Comparison of ENCODE assay signal across 20 cellular contexts in the genomic region with DNA sequence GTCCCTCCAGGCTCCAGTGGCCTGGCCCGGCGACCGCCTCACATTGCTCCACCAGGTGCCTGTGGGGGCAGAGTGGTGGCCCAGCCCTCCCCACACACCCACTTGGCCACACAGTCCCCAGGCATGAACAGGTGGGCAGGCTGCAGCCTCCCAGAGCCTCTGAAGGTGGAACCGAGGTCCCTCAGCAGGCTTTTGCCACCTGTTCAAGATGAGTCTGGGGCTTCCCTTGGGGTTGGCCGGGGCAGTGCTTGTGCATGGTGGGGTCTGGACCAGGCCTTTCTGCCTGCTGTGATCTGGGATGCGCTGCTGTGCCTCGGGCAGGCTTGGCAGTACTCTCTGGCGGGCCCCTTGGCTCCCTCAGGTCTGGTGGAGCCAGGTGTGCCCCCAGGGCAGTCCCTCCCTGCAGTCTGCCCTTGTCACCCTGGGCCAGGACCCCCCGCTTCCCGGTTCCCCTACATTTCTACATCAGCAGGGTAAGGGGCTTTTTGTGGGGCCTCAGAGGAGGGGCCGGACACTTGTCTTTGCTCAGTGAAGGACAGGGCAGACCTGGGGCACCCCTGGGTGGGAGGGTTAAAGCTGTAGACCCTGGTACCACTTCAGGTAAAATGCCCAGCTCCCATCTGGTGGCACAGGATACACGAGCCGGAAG. TPM values are rescaled to one million over a fixed set of nuclear protein-coding genes. Genes with fewer than 3 reads are reported as not detected.
DNase-seq lines count a peak whose midpoint lies in the region; ATAC-seq, FAIRE-seq and TF ChIP-seq lines count a peak whose summit lies in the region.
"Had no signal": no experiment of that assay in that cellular context is flagged by ENCODE, and none has a peak within 500 bp of the region (broad histone marks: within the 10 kb centered on the region; RNA-seq: fewer than 3 reads in every experiment).

No MANE protein-coding gene starts in this region.

- H3K4me3 ChIP-seq in BLaER1: no peak overlapping the region
- H3K4me3 ChIP-seq in HEK293 (ENCODE audit: low read depth, low read length): no peak overlapping the region
- no peak overlapping the region for H3K4me3 ChIP-seq in GM12878
- no peak overlapping the region for H3K4me3 ChIP-seq in neuronal stem cell (ENCODE audit: low read length in 2 of 2)
- no peak overlapping the region for H3K4me3 ChIP-seq in gastrocnemius medialis
- H3K4me3 ChIP-seq in stomach: no peak overlapping the region
- H3K4me3 ChIP-seq: GM23248 had no signal

- peak overlapping the region; percentile 82 for H2AK5ac ChIP-seq in neuronal stem cell (ENCODE audit: low read depth, low read length)

- H2BK12ac ChIP-seq in neuronal stem cell (ENCODE audit: low read length): peak overlapping the region; percentile 84

- CTCF ChIA-PET in HEK293 (lab: Yijun Ruan, JAX) (interaction anchor here (0.6 kb wide), 1 partner anchor 627 kb away, joined by 3 read pairs; no protein-coding TSS in a partner anchor), GM12878 (lab: Yijun Ruan, JAX) (no interaction called here)

- no peak overlapping the region for H3K9ac ChIP-seq in BLaER1
- no peak overlapping the region for H3K9ac ChIP-seq in GM12878 (ENCODE audit: control insufficient read depth, insufficient read depth, low read length)
- H3K9ac ChIP-seq in neuronal stem cell (ENCODE audit: low read depth, low read length, poor library complexity): no peak overlapping the region
- H3K9ac ChIP-seq: GM23248 had no signal

- H3K23ac ChIP-seq in neuronal stem cell (ENCODE audit: low read depth, low read length, poor library complexity): peak overlapping the region; percentile 25

- no peaks in the 10 kb centered on the region for H3K79me2 ChIP-seq in GM12878 (ENCODE audit: control insufficient read depth, insufficient read depth, low read length)

- H3K9me3 ChIP-seq in BLaER1: no peaks in the 10 kb centered on the region
- no peaks in the 10 kb centered on the region for H3K9me3 ChIP-seq in HEK293 (ENCODE audit: control insufficient read depth, insufficient read depth, low read depth, low read length)
- no peaks in the 10 kb centered on the region for H3K9me3 ChIP-seq in GM12878 (replicated peaks; ENCODE audit: control insufficient read depth, insufficient read depth, low read length)
- no peaks in the 10 kb centered on the region for H3K9me3 ChIP-seq in neuronal stem cell (replicated peaks in 1 of 2; ENCODE audit: control insufficient read depth in 2 of 2, insufficient read depth in 1 of 2, low read depth in 1 of 2, low read length in 2 of 2)
- no peaks in the 10 kb centered on the region for H3K9me3 ChIP-seq in gastrocnemius medialis
- no peaks in the 10 kb centered on the region for H3K9me3 ChIP-seq in stomach

- DNase-seq in GM12878 (ENCODE audit: low read depth, low spot score): no peak
- DNase-seq in neuronal stem cell (ENCODE audit: low spot score): no peak
- DNase-seq in gastrocnemius medialis: no peak
- DNase-seq in stomach: no peak
- DNase-seq: ACHN, COR-L47, DMS53, GM23248, HFFc6, Kasumi-1, NCI-H1105 treated with DMSO at 0.1 percent for 48 hours, NCI-H187 treated with DMSO at 0.1 percent for 48 hours, NCI-H446 treated with DMSO at 0.1 percent for 48 hours, NCI-H774 had no signal

- peak overlapping the region; percentile 4 for H4K8ac ChIP-seq in neuronal stem cell (ENCODE audit: low read depth, low read length)

- peaks cover 2% of the 10 kb centered on the region for H3K79me1 ChIP-seq in neuronal stem cell (ENCODE audit: low read depth, low read length)

- RAD21 ChIA-PET in GM12878 (lab: Charles Lee; ENCODE audit: unreplicated experiment): no interaction called here

- H2BK120ac ChIP-seq in neuronal stem cell (ENCODE audit: low read depth, low read length): peak overlapping the region; percentile 2

- POLR2A ChIA-PET in HEK293 (lab: Yijun Ruan, JAX) (interaction anchor here (1.7 kb wide), 1 partner anchor 11 kb away, joined by 6 read pairs; no protein-coding TSS in a partner anchor), GM12878 (lab: Charles Lee) (no interaction called here)

- no peak overlapping the region for H3K4ac ChIP-seq in neuronal stem cell (ENCODE audit: low read length)

- H3K18ac ChIP-seq in neuronal stem cell (ENCODE audit: low read length): peak overlapping the region; percentile 96

- SMC1A ChIA-PET in GM12878 (lab: Charles Lee; ENCODE audit: uncharacterized antibody, unreplicated experiment): no interaction called here

- ATAC-seq in GM12878 (peak; percentile 27), gastrocnemius medialis (no peak), HG03520 (IDR thresholded peaks at IDR 0.05; ENCODE audit: unreplicated experiment) (no peak), HG02642 (IDR thresholded peaks at IDR 0.05; ENCODE audit: poor library complexity, unreplicated experiment) (no peak)

- H4K20me1 ChIP-seq in BLaER1 (peaks cover 95% of the 10 kb centered on the region), GM12878 (ENCODE audit: control insufficient read depth, insufficient read depth) (no peaks in the 10 kb centered on the region)

- H3K27me3 ChIP-seq in BLaER1: peaks cover 52% of the 10 kb centered on the region
- peaks cover 5 to 8% of the 10 kb centered on the region in 2 experiments; a peak in 3 of 4 replicates for H3K27me3 ChIP-seq in GM12878 (replicated peaks in 1 of 2; ENCODE audit: control insufficient read depth in 2 of 2, insufficient read depth in 2 of 2, low read length in 1 of 2)
- H3K27me3 ChIP-seq in neuronal stem cell (ENCODE audit: control insufficient read depth in 3 of 3, insufficient read depth in 3 of 3, low read depth in 1 of 3, low read length in 3 of 3): peaks cover 0 to 33% (median 10%) of the 10 kb centered on the region in 3 experiments
- H3K27me3 ChIP-seq in gastrocnemius medialis: peaks cover 40 to 47% (median 44%) of the 10 kb centered on the region in 3 donors
- H3K27me3 ChIP-seq in stomach: peaks cover 22 to 53% (median 44%) of the 10 kb centered on the region in 3 donors

- TF ChIP-seq CTCF in HEK293 (tag by site-specific recombination; IDR thresholded peaks at IDR 0.05): no peak
- TF ChIP-seq CTCF in GM12878 (IDR thresholded peaks at IDR 0.05 in 2 of 3, conservative IDR thresholded peaks at IDR 0.05 in 1 of 3; ENCODE audit: control insufficient read depth in 2 of 3, extremely low read depth in 1 of 3, insufficient read depth in 1 of 3, low read depth in 3 of 3, low read length in 3 of 3): no peak
- TF ChIP-seq CTCF in gastrocnemius medialis (IDR thresholded peaks at IDR 0.05 in 4 of 5, conservative IDR thresholded peaks at IDR 0.05 in 1 of 5): no peak
- no peak for TF ChIP-seq CTCF in stomach (IDR thresholded peaks at IDR 0.05)

- H4K91ac ChIP-seq in neuronal stem cell (ENCODE audit: low read depth, low read length, poor library complexity): no peak overlapping the region

- intact Hi-C loops in GM12878 (cut with micrococcal nuclease; ENCODE audit: unreplicated experiment) (no loop called here), gastrocnemius medialis (cut with DNase I; ENCODE audit: low total_unique reads) (no loop called here), stomach (cut with DNase I; ENCODE audit: low total_unique reads) (no loop called here)

- no peak overlapping the region for H3K14ac ChIP-seq in neuronal stem cell (ENCODE audit: low read length)

- in situ Hi-C loops in GM12878 (cut with MboI): no loop called here
- in situ Hi-C loops in gastrocnemius medialis (cut with MboI; ENCODE audit: low sequenced_read_pairs in 4 of 4): no loop called here

- H3K36me3 ChIP-seq in BLaER1 (peaks cover 49% of the 10 kb centered on the region), HEK293 (ENCODE audit: control insufficient read depth in 2 of 2, insufficient read depth in 1 of 2, low read length in 2 of 2) (peaks cover 0 to 42% of the 10 kb centered on the region in 2 experiments; a peak in 1 of 3 replicates), GM12878 (ENCODE audit: control insufficient read depth in 2 of 2, insufficient read depth in 2 of 2, low read length in 1 of 2) (peaks cover 3 to 29% of the 10 kb centered on the region in 2 experiments; a peak in 3 of 4 replicates), neuronal stem cell (replicated peaks in 1 of 2; ENCODE audit: control insufficient read depth in 2 of 2, insufficient read depth in 2 of 2, low read length in 2 of 2) (peaks cover 12 to 32% of the 10 kb centered on the region in 2 donors), gastrocnemius medialis (peaks cover 0 to 33% of the 10 kb centered on the region in 2 donors), stomach (peaks cover 45 to 50% (median 49%) of the 10 kb centered on the region in 4 donors)

- H3K27ac ChIP-seq in BLaER1 (no peak overlapping the region), HEK293 (ENCODE audit: extremely low read depth, low read depth, low read length) (no peak overlapping the region), GM12878 (ENCODE audit: control insufficient read depth, insufficient read depth) (no peak overlapping the region), neuronal stem cell (replicated peaks; ENCODE audit: low read length) (no peak overlapping the region), gastrocnemius medialis (no peak overlapping the region), stomach (no peak overlapping the region)
- H3K27ac ChIP-seq: GM23248, HL-60 had no signal

- TF ChIP-seq POLR2A in GM12878 (IDR thresholded peaks at IDR 0.05; ENCODE audit: low read depth, low read length): no peak; the same call in 1 of the 2 replicates
- TF ChIP-seq POLR2A in gastrocnemius medialis (IDR thresholded peaks at IDR 0.05): no peak
- no peak for TF ChIP-seq POLR2A in stomach (IDR thresholded peaks at IDR 0.05)

- no peak for TF ChIP-seq RAD21 in GM12878 (IDR thresholded peaks at IDR 0.05; ENCODE audit: insufficient read depth, low read depth, low read length)

- BruUV-seq in GM12878 (replicated peaks; lab: Mats Ljungman, UMichigan): no TSS peak

- WGBS in GM12878 (ENCODE audit: insufficient coverage, insufficient replicate concordance, low lambda C conversion rate, missing lambda C conversion rate): 52% methylated on average over 13 of the region's 13 CpGs
- WGBS in neuronal stem cell (ENCODE audit: extremely low coverage in 2 of 2, insufficient read length in 2 of 2, insufficient replicate concordance in 1 of 2), 2 donors: no CpG with 5 or more reads among the region's 13 CpGs
- 59 to 81% (median 73%) methylated on average over 5 to 13 of the region's 13 CpGs for WGBS in stomach, 5 donors

- H2AFZ ChIP-seq in GM12878 (ENCODE audit: control insufficient read depth, low read depth, low read length) (no peak overlapping the region), neuronal stem cell (ENCODE audit: low read length) (no peak overlapping the region)
- H2AFZ ChIP-seq: GM23248 had no signal

- H2BK5ac ChIP-seq in neuronal stem cell (ENCODE audit: low read length): peak overlapping the region; percentile 8

- TF ChIP-seq EP300 in GM12878 (IDR thresholded peaks at IDR 0.05; ENCODE audit: borderline replicate concordance in 1 of 2, control insufficient read depth in 1 of 2, low read depth in 2 of 2, low read length in 2 of 2): no peak
- TF ChIP-seq EP300 in stomach (IDR thresholded peaks at IDR 0.05): no peak

- peaks cover 87% of the 10 kb centered on the region for H3K4me1 ChIP-seq in BLaER1
- peaks cover 6% of the 10 kb centered on the region; the same call in 1 of the 2 replicates for H3K4me1 ChIP-seq in HEK293 (ENCODE audit: control insufficient read depth, insufficient read depth, low read length)
- no peaks in the 10 kb centered on the region for H3K4me1 ChIP-seq in GM12878 (ENCODE audit: control insufficient read depth, insufficient read depth, low read length)
- peaks cover 12 to 30% of the 10 kb centered on the region in 2 donors for H3K4me1 ChIP-seq in neuronal stem cell (ENCODE audit: control insufficient read depth in 2 of 2, insufficient read depth in 1 of 2, low read depth in 1 of 2, low read length in 2 of 2)
- peaks cover 10 to 15% of the 10 kb centered on the region in 2 donors for H3K4me1 ChIP-seq in gastrocnemius medialis
- H3K4me1 ChIP-seq in stomach: peaks cover 29 to 46% (median 44%) of the 10 kb centered on the region in 4 donors

- peak overlapping the region; percentile 97 for H3K4me2 ChIP-seq in BLaER1
- no peak overlapping the region for H3K4me2 ChIP-seq in GM12878 (ENCODE audit: control insufficient read depth, insufficient read depth)
- no peak overlapping the region for H3K4me2 ChIP-seq in neuronal stem cell (ENCODE audit: insufficient read depth, low read length, poor library complexity, severe bottlenecking)

- FAIRE-seq in GM12878 (lab: Jason Lieb, UNC): no peak
- FAIRE-seq: GM18507 had no signal

- H2BK15ac ChIP-seq in neuronal stem cell (ENCODE audit: low read length): peak overlapping the region; percentile 71

RNA-seq across cellular contexts. Expression of a gene that starts 2.7 kb away (rescaled TPM):
- 4.6 and 4.9 TPM in 2 replicates for total RNA-seq in GM12878 (2013; cell fraction: nucleolus; rRNA removed)
- 1.1 and 2.0 TPM in 2 replicates for total RNA-seq in GM12878 (2014; rRNA removed)
- total RNA-seq in GM12878 (2014; rRNA removed; fragmentation: Illumina TruSeq; extraction: Trizol): 0.51 and 0.63 TPM in 2 replicates
- total RNA-seq in GM12878 (2021): 0.96 and 1.0 TPM in 2 replicates
- not detected for polyA plus RNA-seq in GM12878 (2011; ENCODE audit: low read depth)
- polyA plus RNA-seq in GM12878 (2011; rRNA removed): 1.7 and 2.1 TPM in 2 replicates
- polyA plus RNA-seq in GM12878 (2011; cell fraction: cytosol; rRNA removed): 1.7 and 2.2 TPM in 2 replicates
- polyA plus RNA-seq in GM12878 (2011; cell fraction: nucleus; rRNA removed): 7.7 and 11.8 TPM in 2 replicates
- 1.5 and 2.4 TPM in 2 replicates for polyA plus RNA-seq in GM12878 (2012)
- polyA plus RNA-seq in GM12878 (2014; fragmentation: Illumina TruSeq; extraction: Trizol): 0.21 TPM in 1 of 2 replicates, not detected in the other
- under 1 TPM in 1 of 2 experiments, not detected in 1; 0.09 TPM for polyA plus RNA-seq in GM12878 (2014; fragmentation: Nextera tagmentation; extraction: Ambion mirVana)
- 1.2 and 1.4 TPM in 2 replicates for polyA plus RNA-seq in GM12878 (2014; rRNA removed)
- under 1 TPM; 0.13 to 0.29 TPM for polyA plus RNA-seq in GM12878 (2016; fragmentation: Nextera tagmentation; extraction: Ambion mirVana)
- polyA minus RNA-seq in GM12878 (2011; rRNA and poly(A)+ RNA removed): 0.82 TPM in 1 of 2 replicates, not detected in the other
- 0.53 and 0.62 TPM in 2 replicates for polyA minus RNA-seq in GM12878 (2011; cell fraction: cytosol; rRNA and poly(A)+ RNA removed)
- 1.3 TPM in 1 of 2 replicates, not detected in the other for polyA minus RNA-seq in GM12878 (2011; cell fraction: nucleus; rRNA and poly(A)+ RNA removed)
- 77.2 TPM for polyA plus RNA-seq in neuronal stem cell (2013, experiment 1 of 2)
- 77.0 TPM for polyA plus RNA-seq in neuronal stem cell (2013, experiment 2 of 2)
- total RNA-seq in gastrocnemius medialis: 1 to 10 TPM in 2 of 4 donors, under 1 TPM in 2; 0.41 to 4.1 (median 1.6) TPM
- 10 to 100 TPM in 1 of 5 donors, 1 to 10 TPM in 1, not detected in 3; 2.3 to 18.2 TPM for total RNA-seq in stomach
- 1 to 10 TPM; 2.4 to 5.2 (median 3.9) TPM for polyA plus RNA-seq in stomach
- total RNA-seq: GM23248 had no signal

RNA-seq across cellular contexts. Expression of a gene that starts 9.5 kb away (rescaled TPM):
- 31.0 and 35.8 TPM in 2 replicates for total RNA-seq in GM12878 (2013; cell fraction: nucleolus; rRNA removed)
- total RNA-seq in GM12878 (2014; rRNA removed): 50.5 and 62.1 TPM in 2 replicates
- total RNA-seq in GM12878 (2014; rRNA removed; fragmentation: Illumina TruSeq; extraction: Trizol): 13.9 and 18.1 TPM in 2 replicates
- 52.6 and 59.8 TPM in 2 replicates for total RNA-seq in GM12878 (2021)
- polyA plus RNA-seq in GM12878 (2011; ENCODE audit: low read depth): 16.4 TPM
- polyA plus RNA-seq in GM12878 (2011; rRNA removed): 29.0 and 38.7 TPM in 2 replicates
- 39.9 and 64.5 TPM in 2 replicates for polyA plus RNA-seq in GM12878 (2011; cell fraction: cytosol; rRNA removed)
- 69.3 and 120 TPM in 2 replicates for polyA plus RNA-seq in GM12878 (2011; cell fraction: nucleus; rRNA removed)
- polyA plus RNA-seq in GM12878 (2012): 26.9 and 34.5 TPM in 2 replicates
- polyA plus RNA-seq in GM12878 (2014; fragmentation: Illumina TruSeq; extraction: Trizol): 11.0 and 19.0 TPM in 2 replicates
- 1 to 10 TPM in 1 of 2 experiments, under 1 TPM in 1; 0.72 to 1.4 TPM for polyA plus RNA-seq in GM12878 (2014; fragmentation: Nextera tagmentation; extraction: Ambion mirVana)
- 48.1 and 59.3 TPM in 2 replicates for polyA plus RNA-seq in GM12878 (2014; rRNA removed)
- polyA plus RNA-seq in GM12878 (2016; fragmentation: Nextera tagmentation; extraction: Ambion mirVana): 10 to 100 TPM; 16.1 to 35.7 TPM
- 29.5 and 29.8 TPM in 2 replicates for polyA minus RNA-seq in GM12878 (2011; rRNA and poly(A)+ RNA removed)
- polyA minus RNA-seq in GM12878 (2011; cell fraction: cytosol; rRNA and poly(A)+ RNA removed): 17.4 and 20.6 TPM in 2 replicates
- polyA minus RNA-seq in GM12878 (2011; cell fraction: nucleus; rRNA and poly(A)+ RNA removed): 11.0 and 16.4 TPM in 2 replicates
- polyA plus RNA-seq in neuronal stem cell (2013, experiment 1 of 2): 15.0 TPM
- polyA plus RNA-seq in neuronal stem cell (2013, experiment 2 of 2): 14.7 TPM
- 10 to 100 TPM; 21.9 to 52.1 (median 40.5) TPM for total RNA-seq in gastrocnemius medialis
- 10 to 100 TPM; 20.1 to 75.3 (median 43.2) TPM for total RNA-seq in stomach
- polyA plus RNA-seq in stomach: 10 to 100 TPM; 31.9 to 51.9 (median 41.5) TPM

RNA-seq across cellular contexts. Expression of a gene that starts 17.9 kb away (rescaled TPM):
- total RNA-seq in GM12878 (2013; cell fraction: nucleolus; rRNA removed): 6.9 and 10.2 TPM in 2 replicates
- total RNA-seq in GM12878 (2014; rRNA removed) (16.0 and 16.3 TPM in 2 replicates), GM12878 (2014; rRNA removed; fragmentation: Illumina TruSeq; extraction: Trizol) (10.4 and 12.2 TPM in 2 replicates), GM12878 (2021) (15.1 and 15.2 TPM in 2 replicates), gastrocnemius medialis (1 to 10 TPM; 7.8 to 9.8 (median 8.2) TPM), stomach (10 to 100 TPM in 4 of 5 donors, 1 to 10 TPM in 1; 5.4 to 17.9 (median 10.5) TPM)
- 4.6 TPM for polyA plus RNA-seq in GM12878 (2011; ENCODE audit: low read depth)
- polyA plus RNA-seq in GM12878 (2011; rRNA removed) (10.7 and 12.1 TPM in 2 replicates), GM12878 (2014; fragmentation: Illumina TruSeq; extraction: Trizol) (4.8 and 8.3 TPM in 2 replicates), GM12878 (2014; fragmentation: Nextera tagmentation; extraction: Ambion mirVana) (1 to 10 TPM; 1.8 to 3.7 TPM), GM12878 (2014; rRNA removed) (14.8 and 14.9 TPM in 2 replicates), GM12878 (2016; fragmentation: Nextera tagmentation; extraction: Ambion mirVana) (10 to 100 TPM; 17.0 to 17.6 TPM), stomach (10 to 100 TPM in 1 of 3 donors, 1 to 10 TPM in 2; 6.6 to 10.7 (median 8.1) TPM)
- polyA plus RNA-seq in GM12878 (2011; cell fraction: cytosol; rRNA removed): 12.0 and 14.4 TPM in 2 replicates
- 14.7 and 15.7 TPM in 2 replicates for polyA plus RNA-seq in GM12878 (2011; cell fraction: nucleus; rRNA removed)
- 12.0 and 12.8 TPM in 2 replicates for polyA plus RNA-seq in GM12878 (2012)
- polyA minus RNA-seq in GM12878 (2011; rRNA and poly(A)+ RNA removed): 7.1 and 10.9 TPM in 2 replicates
- 4.4 TPM in 2 replicates for polyA minus RNA-seq in GM12878 (2011; cell fraction: cytosol; rRNA and poly(A)+ RNA removed)
- polyA minus RNA-seq in GM12878 (2011; cell fraction: nucleus; rRNA and poly(A)+ RNA removed): 6.0 and 6.6 TPM in 2 replicates
- polyA plus RNA-seq in neuronal stem cell (2013, experiment 1 of 2): 15.5 TPM
- 15.6 TPM for polyA plus RNA-seq in neuronal stem cell (2013, experiment 2 of 2)

RNA-seq across cellular contexts. Expression of a gene that starts 47.4 kb away (rescaled TPM):
- 2.7 and 2.8 TPM in 2 replicates for total RNA-seq in GM12878 (2013; cell fraction: nucleolus; rRNA removed)
- total RNA-seq in GM12878 (2014; rRNA removed): 7.8 and 8.1 TPM in 2 replicates
- 5.9 and 6.6 TPM in 2 replicates for total RNA-seq in GM12878 (2014; rRNA removed; fragmentation: Illumina TruSeq; extraction: Trizol)
- 7.3 and 8.1 TPM in 2 replicates for total RNA-seq in GM12878 (2021)
- polyA plus RNA-seq in GM12878 (2011; ENCODE audit: low read depth): 2.6 TPM
- polyA plus RNA-seq in GM12878 (2011; rRNA removed): 2.5 and 3.3 TPM in 2 replicates
- 1.5 and 1.7 TPM in 2 replicates for polyA plus RNA-seq in GM12878 (2011; cell fraction: cytosol; rRNA removed)
- polyA plus RNA-seq in GM12878 (2011; cell fraction: nucleus; rRNA removed): 1.6 and 2.0 TPM in 2 replicates
- polyA plus RNA-seq in GM12878 (2012): 3.2 and 4.8 TPM in 2 replicates
- 5.0 and 6.3 TPM in 2 replicates for polyA plus RNA-seq in GM12878 (2014; fragmentation: Illumina TruSeq; extraction: Trizol)
- 1 to 10 TPM; 1.4 to 1.6 TPM for polyA plus RNA-seq in GM12878 (2014; fragmentation: Nextera tagmentation; extraction: Ambion mirVana)
- 5.1 and 5.7 TPM in 2 replicates for polyA plus RNA-seq in GM12878 (2014; rRNA removed)
- polyA plus RNA-seq in GM12878 (2016; fragmentation: Nextera tagmentation; extraction: Ambion mirVana): under 1 TPM; 0.48 to 0.58 TPM
- polyA minus RNA-seq in GM12878 (2011; rRNA and poly(A)+ RNA removed): 1.0 and 1.5 TPM in 2 replicates
- 1.5 and 1.7 TPM in 2 replicates for polyA minus RNA-seq in GM12878 (2011; cell fraction: cytosol; rRNA and poly(A)+ RNA removed)
- 0.57 and 0.60 TPM in 2 replicates for polyA minus RNA-seq in GM12878 (2011; cell fraction: nucleus; rRNA and poly(A)+ RNA removed)
- polyA plus RNA-seq in neuronal stem cell (2013, experiment 1 of 2): 14.5 TPM
- 15.3 TPM for polyA plus RNA-seq in neuronal stem cell (2013, experiment 2 of 2)
- 1 to 10 TPM; 5.3 to 7.3 (median 6.3) TPM for total RNA-seq in gastrocnemius medialis
- total RNA-seq in stomach: 10 to 100 TPM in 2 of 5 donors, 1 to 10 TPM in 3; 3.0 to 29.5 (median 9.5) TPM
- 1 to 10 TPM; 4.8 to 5.7 (median 5.0) TPM for polyA plus RNA-seq in stomach
